ENCODE assay signal across 8 cellular contexts in genomic region chr2:218286570-218287459, GRCh38. TPM values are rescaled to one million over a fixed set of nuclear protein-coding genes. Genes with fewer than 3 reads are reported as not detected.
DNase-seq lines count a peak whose midpoint lies in the region; ATAC-seq and TF ChIP-seq lines count a peak whose summit lies in the region.

No MANE protein-coding gene starts in this region.

- DNase-seq in C1 segment of cervical spinal cord (lab: John Stamatoyannopoulos, UW), result peak; percentile 34 to 96 (median 82)
- DNase-seq in SKM-1 (lab: John Stamatoyannopoulos, UW; ENCODE audit: unreplicated experiment), result peak; percentile 84
- DNase-seq in activated naive CD8-positive, alpha-beta T cell treated with anti-CD3 and anti-CD28 coated beads, Interleukin-2, amount 50 U/mL, for 16 hours (ENCODE audit: low read depth, low spot score), result peak; percentile 48
- DNase-seq in Right ventricle myocardium superior, result peak; percentile 93
- peak; percentile 69 to 97 (median 80) for DNase-seq in posterior cingulate gyrus
- DNase-seq in transverse colon, result peak; percentile 96

- intact Hi-C loops in Right ventricle myocardium superior (cut with DNase I), result loop anchor here (5.0 kb wide), 1 partner anchor 110 kb away; the partner anchor contains the start of gene CTDSP1
- intact Hi-C loops in posterior cingulate gyrus (cut with DNase I), result loop anchor here (5.0 kb wide), 1 partner anchor 110 kb away; the partner anchor contains the start of gene CTDSP1
- intact Hi-C loops in transverse colon (cut with DNase I; ENCODE audit: low total_unique reads), result no loop called here

- H3K27me3 ChIP-seq in transverse colon, result no peaks in the 10 kb centered on the region

- H3K4me1 ChIP-seq in transverse colon, result peaks cover 77 to 98% (median 95%) of the 10 kb centered on the region in 4 donors

- WGBS in transverse colon (ENCODE audit: low coverage in 1 of 2), 2 donors, result 0 to 11% methylated on average over 1 to 11 of the region's 11 CpGs

- in situ Hi-C loops in transverse colon (cut with MboI; ENCODE audit: low pct_ligation_motif_present in 1 of 4, low pct_unique_long_range_greater_than_20kb in 1 of 4, low sequenced_read_pairs in 3 of 4), result loop anchor here in 2 of 4 donors (25.0 kb wide), 1 partner anchor 100 kb away; the partner anchor contains the start of genes CTDSP1 (in 2 of the 2) and SLC11A1 (in 2 of the 2)

- TF ChIP-seq CTCF in transverse colon (IDR thresholded peaks at IDR 0.05), result no peak

- H3K4me3 ChIP-seq in transverse colon, result peak overlapping the region; percentile 8 to 39 (median 22)

- peaks cover 0 to under 1% (median 0%) of the 10 kb centered on the region in 4 donors for H3K36me3 ChIP-seq in transverse colon

- peak; percentile 87 for TF ChIP-seq POLR2A in transverse colon (IDR thresholded peaks at IDR 0.05)

- peak overlapping the region; percentile 96 to 98 (median 98) for H3K27ac ChIP-seq in transverse colon

- ATAC-seq in GM19438 (IDR thresholded peaks at IDR 0.05; ENCODE audit: low read depth, unreplicated experiment), result peak; percentile 52
- peak; percentile 63 for ATAC-seq in HG03571 (IDR thresholded peaks at IDR 0.05; ENCODE audit: unreplicated experiment)
- peak; percentile 82 for ATAC-seq in Right ventricle myocardium superior (ENCODE audit: poor library complexity)

- TF ChIP-seq EP300 in transverse colon (IDR thresholded peaks at IDR 0.05; ENCODE audit: low read depth), result peak; percentile 56

- no peaks in the 10 kb centered on the region for H3K9me3 ChIP-seq in transverse colon

RNA-seq across cellular contexts. Expression of gene TMBIM1, which starts 5.5 kb away (rescaled TPM):
- 117 TPM for total RNA-seq in Right ventricle myocardium superior
- total RNA-seq in transverse colon, result 100 to 1,000 TPM in 3 of 4 donors, 10 to 100 TPM in 1; 80.0 to 356 (median 200) TPM

RNA-seq across cellular contexts. Expression of gene PNKD, which starts 16.5 kb away (rescaled TPM):
- 72.9 TPM for total RNA-seq in Right ventricle myocardium superior
- total RNA-seq in transverse colon, result 100 to 1,000 TPM in 2 of 4 donors, 10 to 100 TPM in 2; 14.3 to 111 (median 100) TPM

RNA-seq across cellular contexts. Expression of gene AAMP, which starts 16.9 kb away (rescaled TPM):
- total RNA-seq in Right ventricle myocardium superior (48.4 TPM), transverse colon (100 to 1,000 TPM in 3 of 4 donors, 10 to 100 TPM in 1; 96.9 to 466 (median 174) TPM)

RNA-seq across cellular contexts. Expression of gene GPBAR1, which starts 26.0 kb away (rescaled TPM):
- total RNA-seq in Right ventricle myocardium superior (1.8 TPM), transverse colon (1 to 10 TPM in 2 of 4 donors, not detected in 2; 2.5 to 3.0 TPM)

Comparison
In these comparisons a context has a peak if more than half of its experiments do, and no peak if none do; other contexts are left out.
1. Peak in every context shown above with its lines: DNase-seq, ATAC-seq, H3K4me3 ChIP-seq and H3K27ac ChIP-seq.